ENCODE assay signal across 18 cellular contexts in the genomic region with DNA sequence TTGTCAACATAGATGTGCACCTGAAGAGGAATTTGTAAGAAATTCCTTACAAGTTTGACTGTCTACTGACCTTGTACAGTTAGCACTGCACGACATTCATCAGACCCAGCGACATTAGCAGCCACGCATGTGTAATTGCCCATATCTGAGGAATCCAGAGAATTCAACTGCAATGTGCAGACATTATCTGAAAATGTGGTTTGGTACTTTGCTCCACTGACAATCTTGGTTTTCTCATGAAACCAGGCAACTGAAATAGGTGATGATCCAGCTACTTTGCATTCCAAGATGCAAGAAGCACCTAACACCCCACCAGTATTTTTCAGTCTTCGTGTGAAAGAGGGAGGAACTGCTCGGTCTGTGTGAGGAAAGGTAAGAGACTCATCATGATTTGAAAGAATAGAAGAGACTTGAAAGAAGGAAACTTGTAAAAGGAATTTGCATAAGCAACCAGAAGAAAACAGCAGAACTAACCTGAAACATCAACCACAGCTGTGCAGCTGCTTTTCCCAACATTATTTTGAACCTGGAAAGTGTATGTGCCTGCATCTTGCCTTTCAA.
DNase-seq lines count a peak whose midpoint lies in the region; ATAC-seq and TF ChIP-seq lines count a peak whose summit lies in the region.
"Had no signal": no experiment of that assay in that cellular context is flagged by ENCODE, and none has a peak within 500 bp of the region (broad histone marks: within the 10 kb centered on the region; RNA-seq: fewer than 3 reads in every experiment).

No MANE protein-coding gene starts in this region.

- no peak overlapping the region for H3K4me3 Mint-ChIP-seq in mesothelial cell of epicardium
- H3K4me3 Mint-ChIP-seq: CD4-positive, CD25-positive, alpha-beta regulatory T cell; GM23338 had no signal

- H3K4me1 Mint-ChIP-seq in mesothelial cell of epicardium: peaks cover 28% of the 10 kb centered on the region
- H3K4me1 Mint-ChIP-seq: CD4-positive, CD25-positive, alpha-beta regulatory T cell had no signal

- no peaks in the 10 kb centered on the region for H3K27me3 Mint-ChIP-seq in mesothelial cell of epicardium (ENCODE audit: low read depth)
- H3K27me3 Mint-ChIP-seq: CD4-positive, CD25-positive, alpha-beta regulatory T cell had no signal

- ATAC-seq in left ventricle myocardium superior (peak; percentile 6), left cardiac atrium (no peak), HG02852 (IDR thresholded peaks at IDR 0.05; ENCODE audit: unreplicated experiment) (peak; percentile 60), GM21381 (IDR thresholded peaks at IDR 0.05; ENCODE audit: unreplicated experiment) (no peak)
- ATAC-seq: GM23338, K562, Panc1 had no signal

- H3K27ac Mint-ChIP-seq in mesothelial cell of epicardium: peak overlapping the region; percentile 74
- H3K27ac Mint-ChIP-seq: CD4-positive, CD25-positive, alpha-beta regulatory T cell; GM23338 had no signal

- intact Hi-C loops in left ventricle myocardium superior (cut with micrococcal nuclease): no loop called here
- intact Hi-C loops in left cardiac atrium (cut with DNase I): no loop called here

- H3K9me3 Mint-ChIP-seq in mesothelial cell of epicardium: peaks cover 14% of the 10 kb centered on the region
- H3K9me3 Mint-ChIP-seq: CD4-positive, CD25-positive, alpha-beta regulatory T cell; GM23338 had no signal

- DNase-seq in left ventricle myocardium superior (no peak), left cardiac atrium (no peak), mesothelial cell of epicardium (ENCODE audit: low spot score in 2 of 2, unreplicated experiment in 2 of 2) (no peak), NCI-H2029 treated with DMSO at 0.1 percent for 48 hours (lab: John Stamatoyannopoulos, UW) (no peak)
- no peak for DNase-seq in stimulated activated CD4-positive, alpha-beta T cell treated with anti-CD3 and anti-CD28 coated beads, Interleukin-4, amount 100 ng/mL, for 4 hours
- DNase-seq: CD4-positive, CD25-positive, alpha-beta regulatory T cell; NCI-H1105 treated with DMSO at 0.1 percent for 48 hours; NCI-H146; NCI-H1930; NCI-H446; NCI-H524 treated with DMSO at 0.1 percent for 48 hours; NCI-H774; SHP77 treated with DMSO at 0.1 percent for 48 hours had no signal

- no peaks in the 10 kb centered on the region for H3K36me3 Mint-ChIP-seq in mesothelial cell of epicardium

- TF ChIP-seq CTCF in mesothelial cell of epicardium (IDR thresholded peaks at IDR 0.05; ENCODE audit: unreplicated experiment): no peak

Comparison
In these comparisons a context has a peak if more than half of its experiments do, and no peak if none do; other contexts are left out.
1. ATAC-seq: peak in left ventricle myocardium superior (single experiment) and HG02852 (single experiment); none in left cardiac atrium (0 of 2) and GM21381 (single experiment).